8 cellular contexts compared by ENCODE assay signal in genomic region chr11:100687032-100687629, GRCh38. TPM values are rescaled to one million over a fixed set of nuclear protein-coding genes. Genes with fewer than 3 reads are reported as not detected.
DNase-seq lines count a peak whose midpoint lies in the region; ATAC-seq and TF ChIP-seq lines count a peak whose summit lies in the region.

Gene ARHGAP42, plus strand, starts transcription at chr11:100687288. Its CDS starts 391 bp downstream, at chr11:100687679.

- ATAC-seq in GM18508 (IDR thresholded peaks at IDR 0.05; ENCODE audit: insufficient read depth, unreplicated experiment), result peak; percentile 39
- peak; percentile 65 for ATAC-seq in HG02870 (IDR thresholded peaks at IDR 0.05; ENCODE audit: unreplicated experiment)

- H3K27me3 ChIP-seq in right atrium auricular region, result no peaks in the 10 kb centered on the region
- H3K27me3 ChIP-seq in prostate gland (replicated peaks; ENCODE audit: insufficient read depth), result no peaks in the 10 kb centered on the region

- under 1% methylated on average over 38 of the region's 81 CpGs for WGBS in prostate gland

- peak within 1 kb of the TSS; percentile 64 to 73 for H3K4me3 ChIP-seq in right atrium auricular region
- H3K4me3 ChIP-seq in prostate gland, result peak within 1 kb of the TSS; percentile 60 to 70

- no peaks in the 10 kb centered on the region for H3K9me3 ChIP-seq in right atrium auricular region
- no peaks in the 10 kb centered on the region for H3K9me3 ChIP-seq in prostate gland

- H3K4me1 ChIP-seq in right atrium auricular region, result peaks cover 0 to 22% of the 10 kb centered on the region in 2 donors
- H3K4me1 ChIP-seq in prostate gland (replicated peaks), result no peaks in the 10 kb centered on the region

- H3K27ac ChIP-seq in right atrium auricular region (peak within 1 kb of the TSS; percentile 80 to 82), prostate gland (peak within 1 kb of the TSS; percentile 59 to 74)

- TF ChIP-seq CTCF in AG09319 (IDR thresholded peaks at IDR 0.05; ENCODE audit: low read depth, low read length) (no peak), right atrium auricular region (IDR thresholded peaks at IDR 0.05) (no peak), prostate gland (IDR thresholded peaks at IDR 0.05) (no peak)

- intact Hi-C loops in prostate gland (cut with DNase I), result loop anchor here (5.0 kb wide), 3 partner anchors 110 to 235 kb away; no protein-coding TSS in a partner anchor

- H3K36me3 ChIP-seq in right atrium auricular region, result no peaks in the 10 kb centered on the region
- H3K36me3 ChIP-seq in prostate gland, result no peaks in the 10 kb centered on the region

- DNase-seq in AG09319 (ENCODE audit: extremely low read depth, low read depth), result peak; percentile 19
- peak; percentile 17 for DNase-seq in NCI-H460 (ENCODE audit: extremely low read depth, low read depth)
- DNase-seq in anterior cingulate cortex (lab: John Stamatoyannopoulos, UW), result peak in 49 of 58 donors; percentile 15 to 75 (median 42)
- DNase-seq in right atrium auricular region (ENCODE audit: low spot score), result peak; percentile 64
- DNase-seq in prostate gland (ENCODE audit: low spot score), result peak; percentile 49
- no peak for DNase-seq in effector CD8-positive, alpha-beta T cell (lab: John Stamatoyannopoulos, UW)

- TF ChIP-seq POLR2A in prostate gland (IDR thresholded peaks at IDR 0.05), result peak; percentile 24

RNA-seq across cellular contexts. Expression of gene ARHGAP42, which starts in this region (rescaled TPM):
- 5.6 and 6.4 TPM in 2 replicates for total RNA-seq in NCI-H460 (2014; rRNA removed; shearing (Covaris generic))
- 2.3 and 7.5 TPM in 2 replicates for polyA plus RNA-seq in NCI-H460 (2014; cell fraction: nucleus; rRNA removed)
- 10 to 100 TPM in 1 of 2 donors, 1 to 10 TPM in 1; 6.1 to 12.1 TPM for total RNA-seq in right atrium auricular region
- total RNA-seq in prostate gland, result 10 to 100 TPM; 12.8 to 20.5 TPM
